20 cellular contexts compared by ENCODE assay signal in the genomic region with DNA sequence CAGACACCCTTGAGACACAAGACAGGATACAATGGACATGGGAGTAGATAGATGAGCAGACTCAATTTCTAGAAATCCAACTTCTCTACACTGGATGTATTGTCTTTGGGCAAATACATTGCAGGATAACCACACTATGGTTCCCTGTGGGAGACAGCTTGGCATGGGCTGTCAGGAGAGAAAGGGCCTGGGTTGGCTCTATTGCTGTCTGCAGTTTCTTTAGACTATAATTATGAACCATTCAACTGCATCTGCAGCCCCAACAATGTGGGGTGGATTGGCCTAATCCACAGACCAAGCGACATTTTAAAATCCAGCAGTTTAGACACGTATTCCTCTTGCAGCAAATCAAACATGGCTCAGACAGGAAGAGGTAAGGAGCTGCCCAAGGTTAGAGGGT.
DNase-seq lines count a peak whose midpoint lies in the region; ATAC-seq and TF ChIP-seq lines count a peak whose summit lies in the region.
"Had no signal": no experiment of that assay in that cellular context is flagged by ENCODE, and none has a peak within 500 bp of the region (broad histone marks: within the 10 kb centered on the region; RNA-seq: fewer than 3 reads in every experiment).

No MANE protein-coding gene starts in this region.

- no peak overlapping the region for H3K9ac ChIP-seq in IMR-90 (ENCODE audit: low read depth, low read length)
- H3K9ac ChIP-seq: neural progenitor cell had no signal

- CTCF ChIA-PET in IMR-90 (lab: Yijun Ruan, JAX): no interaction called here

- dilution Hi-C loops in IMR-90 (cut with HindIII; ENCODE audit: low sequenced_read_pairs, unreplicated experiment): no loop called here

- no peaks in the 10 kb centered on the region for H3K9me3 ChIP-seq in IMR-90 (ENCODE audit: control insufficient read depth, insufficient read depth, low read length)
- H3K9me3 ChIP-seq in stomach: no peaks in the 10 kb centered on the region
- H3K9me3 ChIP-seq: tibial nerve had no signal

- ATAC-seq in IMR-90 (ENCODE audit: low read depth) (no peak), GM18498 (IDR thresholded peaks at IDR 0.05; ENCODE audit: unreplicated experiment) (no peak)
- ATAC-seq in activated naive CD4-positive, alpha-beta T cell treated with anti-CD3 and anti-CD28 coated beads, Interleukin-2, amount 50 U/mL, for 72 hours: no peak
- ATAC-seq: left lobe of liver; stimulated activated naive B cell treated with anti-CD40 and anti-IgM and Interleukin-4, amounts not matched to agents 10 μg/mL and 1 μg/mL and 100 μg/mL, for 72 hours had no signal

- no TSS peak for BruUV-seq in IMR-90 (replicated peaks; lab: Mats Ljungman, UMichigan)

- H4K8ac ChIP-seq in IMR-90 (ENCODE audit: low read depth in 2 of 2, low read length in 2 of 2): no peak overlapping the region

- no peak overlapping the region for H3K56ac ChIP-seq in IMR-90 (ENCODE audit: extremely low read depth, insufficient read depth, low read length)

- no peak overlapping the region for H3K23ac ChIP-seq in IMR-90 (ENCODE audit: low read depth, low read length)

- in situ Hi-C loops in IMR-90 (cut with MboI; ENCODE audit: low sequenced_read_pairs): no loop called here

- no peak for TF ChIP-seq CTCF in IMR-90 (conservative IDR thresholded peaks at IDR 0.05; ENCODE audit: low read depth, low read length)
- TF ChIP-seq CTCF in stomach (IDR thresholded peaks at IDR 0.05): no peak

- peak overlapping the region; percentile 97 for H3K27ac Mint-ChIP-seq in activated T-cell treated with anti-CD3 and anti-CD28 coated beads, Interleukin-2, amount 50 U/mL, for 24 hours
- H3K27ac Mint-ChIP-seq in activated naive CD4-positive, alpha-beta T cell treated with anti-CD3 and anti-CD28 coated beads, Interleukin-2, amount 50 U/mL, for 72 hours: peak overlapping the region; percentile 97 to 98
- H3K27ac Mint-ChIP-seq: neural progenitor cell, progenitor cell of endocrine pancreas had no signal

- no peaks in the 10 kb centered on the region for H3K27me3 Mint-ChIP-seq in activated T-cell treated with anti-CD3 and anti-CD28 coated beads, Interleukin-2, amount 50 U/mL, for 24 hours
- H3K27me3 Mint-ChIP-seq: stimulated activated naive B cell treated with anti-CD40 and anti-IgM and Interleukin-4, amounts not matched to agents 10 μg/mL and 1 μg/mL and 100 μg/mL, for 72 hours had no signal

- H3K4ac ChIP-seq in IMR-90 (ENCODE audit: low read depth, low read length): peak overlapping the region; percentile 42; the same call in 1 of the 2 replicates

- H2AK5ac ChIP-seq in IMR-90 (ENCODE audit: low read depth, low read length): peak overlapping the region; percentile 6; the same call in 1 of the 2 replicates

- peak overlapping the region; percentile 19; the same call in 1 of the 2 replicates for H2BK120ac ChIP-seq in IMR-90 (ENCODE audit: low read depth, low read length)

- no peak overlapping the region for H3K4me3 ChIP-seq in IMR-90 (ENCODE audit: insufficient read depth, low read depth, low read length)
- no peak overlapping the region for H3K4me3 ChIP-seq in stomach
- H3K4me3 ChIP-seq: coronary artery, neural progenitor cell, SK-N-MC, tibial nerve had no signal

- no peak overlapping the region for H4K91ac ChIP-seq in IMR-90 (ENCODE audit: insufficient read depth, low read depth, low read length)

- no peak for TF ChIP-seq EP300 in stomach (IDR thresholded peaks at IDR 0.05)

- H3K9me1 ChIP-seq in IMR-90 (ENCODE audit: insufficient read depth, low read length): peaks cover 6% of the 10 kb centered on the region

- no peak for TF ChIP-seq POLR2A in IMR-90 (IDR thresholded peaks at IDR 0.05; ENCODE audit: low read depth, low read length)
- TF ChIP-seq POLR2A in stomach (IDR thresholded peaks at IDR 0.05): no peak

- H3K4me3 Mint-ChIP-seq in activated T-cell treated with anti-CD3 and anti-CD28 coated beads, Interleukin-2, amount 50 U/mL, for 24 hours: no peak overlapping the region
- H3K4me3 Mint-ChIP-seq: neural progenitor cell; stimulated activated naive B cell treated with anti-CD40 and anti-IgM and Interleukin-4, amounts not matched to agents 10 μg/mL and 1 μg/mL and 100 μg/mL, for 72 hours had no signal

- peaks cover 0 to 12% of the 10 kb centered on the region in 2 experiments; a peak in 2 of 4 replicates for H3K79me1 ChIP-seq in IMR-90 (ENCODE audit: low read depth in 1 of 2, low read length in 2 of 2)

- POLR2A ChIA-PET in IMR-90 (lab: Charles Lee; ENCODE audit: unreplicated experiment): no interaction called here

- no peak overlapping the region for H3K18ac ChIP-seq in IMR-90 (ENCODE audit: low read depth, low read length)

- no peak overlapping the region for H2BK5ac ChIP-seq in IMR-90 (ENCODE audit: low read depth, low read length, poor library complexity, severe bottlenecking)

- no peak overlapping the region for H2BK15ac ChIP-seq in IMR-90 (ENCODE audit: low read depth, low read length)

- H2BK20ac ChIP-seq in IMR-90 (ENCODE audit: low read depth, low read length): no peak overlapping the region

- no peak for TF ChIP-seq RAD21 in IMR-90 (IDR thresholded peaks at IDR 0.05; ENCODE audit: low read length)

- no peak overlapping the region for H3K4me2 ChIP-seq in IMR-90 (ENCODE audit: low read depth, low read length)
- H3K4me2 ChIP-seq: neural progenitor cell had no signal

- H2AFZ ChIP-seq in IMR-90 (replicated peaks; ENCODE audit: low read length, poor library complexity): no peak overlapping the region
- H2AFZ ChIP-seq: neural progenitor cell had no signal

- H3K36me3 ChIP-seq in IMR-90 (ENCODE audit: control insufficient read depth, insufficient read depth, low read length) (no peaks in the 10 kb centered on the region), stomach (no peaks in the 10 kb centered on the region)
- H3K36me3 ChIP-seq: brain microvascular endothelial cell, neural progenitor cell, tibial nerve had no signal

- H3K9me3 Mint-ChIP-seq in activated T-cell treated with anti-CD3 and anti-CD28 coated beads, Interleukin-2, amount 50 U/mL, for 24 hours: no peaks in the 10 kb centered on the region
- H3K9me3 Mint-ChIP-seq in activated naive CD4-positive, alpha-beta T cell treated with anti-CD3 and anti-CD28 coated beads, Interleukin-2, amount 50 U/mL, for 72 hours: peaks cover 0 to 4% of the 10 kb centered on the region in 2 donors
- H3K9me3 Mint-ChIP-seq: neural progenitor cell; stimulated activated naive B cell treated with anti-CD40 and anti-IgM and Interleukin-4, amounts not matched to agents 10 μg/mL and 1 μg/mL and 100 μg/mL, for 72 hours had no signal

- H4K5ac ChIP-seq in IMR-90 (ENCODE audit: low read depth, low read length): no peak overlapping the region

- H3K14ac ChIP-seq in IMR-90 (replicated peaks; ENCODE audit: low read depth, low read length): 0 out of 2 replicates have a peak overlapping the region, but pooled peaks have one; percentile 4

- H4K20me1 ChIP-seq in IMR-90 (ENCODE audit: insufficient read depth, low read length): no peaks in the 10 kb centered on the region

- H3K36me3 Mint-ChIP-seq in activated T-cell treated with anti-CD3 and anti-CD28 coated beads, Interleukin-2, amount 50 U/mL, for 24 hours (ENCODE audit: low read depth): peaks cover 7% of the 10 kb centered on the region
- H3K36me3 Mint-ChIP-seq in activated naive CD4-positive, alpha-beta T cell treated with anti-CD3 and anti-CD28 coated beads, Interleukin-2, amount 50 U/mL, for 72 hours: peaks cover 7 to 15% of the 10 kb centered on the region in 2 donors
- H3K36me3 Mint-ChIP-seq: neural progenitor cell; stimulated activated naive B cell treated with anti-CD40 and anti-IgM and Interleukin-4, amounts not matched to agents 10 μg/mL and 1 μg/mL and 100 μg/mL, for 72 hours had no signal

- no peak for DNase-seq in activated T-cell treated with anti-CD3 and anti-CD28 coated beads, Interleukin-2, amount 50 U/mL, for 24 hours
- no peak for DNase-seq in activated T-cell treated with anti-CD3 and anti-CD28 coated beads, Interleukin-2, amount 50 U/mL, for 1 hour
- DNase-seq in IMR-90 (no peak), pons (ENCODE audit: low spot score) (peak; percentile 48), stomach (no peak), GM19238 (ENCODE audit: insufficient read length, low spot score) (no peak)
- DNase-seq in activated naive CD4-positive, alpha-beta T cell treated with anti-CD3 and anti-CD28 coated beads, Interleukin-2, amount 50 U/mL, for 72 hours (ENCODE audit: low spot score in 2 of 2): no peak
- DNase-seq: activated CD8-positive, alpha-beta memory T cell treated with anti-CD3 and anti-CD28 coated beads, Interleukin-2, amount 50 U/mL, for 48 hours; brain microvascular endothelial cell; KBM-7; midbrain; NCI-H2029; stimulated activated naive B cell treated with anti-CD40 and anti-IgM and Interleukin-4, amounts not matched to agents 10 μg/mL and 1 μg/mL and 100 μg/mL, for 72 hours had no signal

- H3K27me3 ChIP-seq in IMR-90 (ENCODE audit: control insufficient read depth, insufficient read depth, low read length) (no peaks in the 10 kb centered on the region), stomach (no peaks in the 10 kb centered on the region)
- H3K27me3 ChIP-seq: brain microvascular endothelial cell, tibial nerve had no signal

- intact Hi-C loops in IMR-90 (cut with micrococcal nuclease): loop anchor here (10.0 kb wide), 1 partner anchor 308 kb away; no protein-coding TSS in a partner anchor
- intact Hi-C loops in stomach (cut with DNase I; ENCODE audit: low total_unique reads): loop anchor here (10.0 kb wide), 1 partner anchor 98 kb away; no protein-coding TSS in a partner anchor

- no CpG with 5 or more reads among the region's 2 CpGs for WGBS in IMR-90 (ENCODE audit: extremely low coverage in 2 of 2, insufficient read length in 1 of 2), 2 experiments
- WGBS in stomach, 5 donors: 83 to 100% (median 92%) methylated on average over 2 of the region's 2 CpGs

- H3K27ac ChIP-seq in IMR-90 (ENCODE audit: insufficient read depth, low read length) (no peak overlapping the region), stomach (no peak overlapping the region)
- H3K27ac ChIP-seq: brain microvascular endothelial cell, coronary artery, neural progenitor cell, SK-N-MC, tibial nerve had no signal

- H3K4me1 Mint-ChIP-seq in activated T-cell treated with anti-CD3 and anti-CD28 coated beads, Interleukin-2, amount 50 U/mL, for 24 hours (ENCODE audit: low read depth): peaks cover 79% of the 10 kb centered on the region

- H3K4me1 ChIP-seq in IMR-90 (ENCODE audit: control insufficient read depth, insufficient read depth, low read length) (peaks cover 24% of the 10 kb centered on the region), stomach (peaks cover 9 to 22% (median 16%) of the 10 kb centered on the region in 4 donors)

- no peak overlapping the region for H2AK9ac ChIP-seq in IMR-90 (replicated peaks; ENCODE audit: low read depth, low read length, poor library complexity)

TF ChIP-seq in IMR-90, 13 proteins besides CTCF, POLR2A, EP300 and RAD21 (continues in another document):
- TF ChIP-seq MAFK (IDR thresholded peaks at IDR 0.05; ENCODE audit: low read depth, low read length) (no peak), BHLHE40 (IDR thresholded peaks at IDR 0.05; ENCODE audit: low read depth, low read length) (no peak), MXI1 (IDR thresholded peaks at IDR 0.05; ENCODE audit: borderline replicate concordance, low read depth, low read length) (no peak), SMC3 (IDR thresholded peaks at IDR 0.05; ENCODE audit: low read depth, low read length) (no peak)
